Comparison of ENCODE assay signal across 8 cellular contexts in the genomic region with DNA sequence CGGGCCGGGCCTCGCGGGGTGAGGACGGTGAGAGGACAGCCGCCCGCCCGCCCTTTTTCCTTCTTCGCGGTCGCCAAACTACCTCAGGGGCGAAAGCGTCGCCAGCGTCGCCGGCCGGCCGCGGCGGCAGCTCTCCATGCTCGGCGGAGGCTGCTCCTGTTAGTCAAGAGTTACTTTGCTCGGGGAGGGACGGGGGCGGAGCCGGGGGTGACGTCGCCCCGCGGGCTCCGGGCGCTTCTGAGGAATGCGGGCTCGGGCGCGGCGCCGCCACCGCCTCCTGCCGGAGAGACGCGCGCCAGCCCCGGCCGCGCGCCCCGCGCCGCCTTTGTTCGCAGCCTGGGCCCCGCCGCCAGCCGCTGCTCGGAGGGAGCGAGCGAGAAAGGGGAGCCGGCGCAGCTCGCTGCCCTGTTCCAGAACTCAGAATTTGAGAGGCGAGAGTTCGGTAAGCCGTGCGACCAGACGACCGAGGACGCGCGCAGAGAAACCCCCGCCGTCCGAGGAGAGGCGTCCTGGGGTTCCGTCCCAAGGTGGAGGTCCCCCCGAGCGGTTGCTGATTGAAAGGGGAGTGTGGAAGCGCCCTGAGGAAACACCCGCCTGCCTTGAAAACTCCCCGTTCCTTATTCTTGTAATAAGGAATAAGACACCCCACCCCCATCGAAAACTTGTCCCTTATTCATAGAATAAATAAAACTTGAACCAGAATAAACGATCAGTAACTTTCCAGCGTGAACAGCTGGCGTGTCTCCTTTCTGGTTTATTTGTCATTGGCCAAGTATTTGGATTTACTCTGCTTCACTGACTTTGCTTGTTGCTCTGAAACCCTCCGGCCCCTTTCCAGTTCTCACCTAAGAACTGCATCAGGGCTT. TPM values are rescaled to one million over a fixed set of nuclear protein-coding genes. Genes with fewer than 3 reads are reported as not detected.
DNase-seq lines count a peak whose midpoint lies in the region; ATAC-seq and TF ChIP-seq lines count a peak whose summit lies in the region.

A gene (minus strand): TSS at position 164 of the 866 bp plus-strand sequence. CDS start 241 bp downstream, outside the sequence.

- peaks cover 25% of the 10 kb centered on the region for H3F3A ChIP-seq in PC-9 (ENCODE audit: insufficient read depth, low read depth)

- POLR2A ChIA-PET in CD8-positive, alpha-beta memory T cell (lab: Charles Lee) = interaction anchor here (0.6 kb wide), 1 partner anchor 19 kb away, joined by 3 read pairs; no protein-coding TSS in a partner anchor
- POLR2A ChIA-PET in PC-9 (lab: Charles Lee; ENCODE audit: unreplicated experiment) = interaction anchor here (0.5 to 1.1 kb wide), 12 partner anchors 9 to 1070 kb away, joined by 3 to 23 read pairs (median 4); no protein-coding TSS in a partner anchor

- H3K9me2 ChIP-seq in PC-9 (ENCODE audit: insufficient read depth) = no peaks in the 10 kb centered on the region

- no peaks in the 10 kb centered on the region for H3K9me3 ChIP-seq in CD8-positive, alpha-beta memory T cell (ENCODE audit: low read length)
- no peaks in the 10 kb centered on the region for H3K9me3 ChIP-seq in PC-9 (ENCODE audit: insufficient read depth, low read depth)

- H3K27me3 ChIP-seq in CD8-positive, alpha-beta memory T cell (ENCODE audit: insufficient read depth, low read length, poor library complexity, severe bottlenecking) = peaks cover 47% of the 10 kb centered on the region
- no peaks in the 10 kb centered on the region for H3K27me3 ChIP-seq in PC-9 (ENCODE audit: insufficient read depth, low read depth)

- H3K27ac ChIP-seq in CD8-positive, alpha-beta memory T cell (ENCODE audit: low read depth, low read length) = no peak within 1 kb of the TSS
- H3K27ac ChIP-seq in PC-9 = peak within 1 kb of the TSS; percentile 91

- peaks cover 44% of the 10 kb centered on the region for H3K79me2 ChIP-seq in PC-9 (ENCODE audit: low read depth)

- H3K4me3 Mint-ChIP-seq in CD8-positive, alpha-beta memory T cell = peak within 1 kb of the TSS; percentile 87 to 95 (median 90)
- H3K4me3 Mint-ChIP-seq in natural killer cell treated with Interleukin-12 subunit alpha and Interleukin-12 subunit beta and Interleukin-15 and Interleukin-18, amount 100 ng/mL, for 72 hours = peak within 1 kb of the TSS; percentile 85

- H3K4me3 ChIP-seq in CD8-positive, alpha-beta memory T cell (ENCODE audit: low read length) = peak within 1 kb of the TSS; percentile 81
- H3K4me3 ChIP-seq in PC-9 (peak within 1 kb of the TSS; percentile 81), fibroblast of the aortic adventitia (ENCODE audit: low read depth, low read length) (peak within 1 kb of the TSS; percentile 98)

- BruUV-seq in PC-9 (replicated peaks; lab: Mats Ljungman, UMichigan) = TSS peak; percentile 90

- intact Hi-C loops in PC-9 (cut with micrococcal nuclease; ENCODE audit: unreplicated experiment) = loop anchor here (1.0 to 5.0 kb wide), 7 partner anchors 50 to 972 kb away; no protein-coding TSS in a partner anchor

- peaks cover 0 to 10% (median 0%) of the 10 kb centered on the region in 3 donors for H3K36me3 Mint-ChIP-seq in CD8-positive, alpha-beta memory T cell
- H3K36me3 Mint-ChIP-seq in natural killer cell treated with Interleukin-12 subunit alpha and Interleukin-12 subunit beta and Interleukin-15 and Interleukin-18, amount 100 ng/mL, for 72 hours = no peaks in the 10 kb centered on the region

- H2AFZ ChIP-seq in PC-9 = peak within 1 kb of the TSS; percentile 95

- CTCF ChIA-PET in CD8-positive, alpha-beta memory T cell (lab: Charles Lee) = interaction anchor here (0.7 to 1.4 kb wide), 4 partner anchors 9 to 770 kb away, joined by 3 to 6 read pairs (median 3); no protein-coding TSS in a partner anchor
- CTCF ChIA-PET in PC-9 (lab: Charles Lee) = interaction anchor here (0.6 to 1.0 kb wide), 9 partner anchors 10 to 703 kb away, joined by 3 to 9 read pairs (median 5); no protein-coding TSS in a partner anchor

- H3K9me3 Mint-ChIP-seq in CD8-positive, alpha-beta memory T cell = no peaks in the 10 kb centered on the region
- H3K9me3 Mint-ChIP-seq in natural killer cell treated with Interleukin-12 subunit alpha and Interleukin-12 subunit beta and Interleukin-15 and Interleukin-18, amount 100 ng/mL, for 72 hours = no peaks in the 10 kb centered on the region

- peak; percentile 70 to 89 (median 74) for DNase-seq in CD8-positive, alpha-beta memory T cell
- DNase-seq in PC-9 (peak; percentile 94), fibroblast of the aortic adventitia (ENCODE audit: low read depth) (peak; percentile 88)
- DNase-seq in activated effector memory CD4-positive, alpha-beta T cell treated with anti-CD3 and anti-CD28 coated beads, Interleukin-2, amount 50 U/mL, for 16 hours = peak; percentile 94
- DNase-seq in natural killer cell treated with Interleukin-12 subunit alpha and Interleukin-12 subunit beta and Interleukin-15 and Interleukin-18, amount 100 ng/mL, for 72 hours (ENCODE audit: low spot score) = peak; percentile 77
- DNase-seq in stimulated activated naive CD4-positive, alpha-beta T cell treated with Interleukin-2 at 50 U/mL for 16 hours (lab: John Stamatoyannopoulos, UW) = peak; percentile 86

- H4K20me1 ChIP-seq in PC-9 (ENCODE audit: insufficient read depth) = peaks cover 16% of the 10 kb centered on the region; the same call in 1 of the 2 replicates

- TF ChIP-seq CTCF in PC-9 (conservative IDR thresholded peaks at IDR 0.05) = peak; percentile 24; the same call in 1 of the 2 replicates
- TF ChIP-seq CTCF in fibroblast of the aortic adventitia (IDR thresholded peaks at IDR 0.05; ENCODE audit: insufficient read depth, low read length) = peak; percentile 34

- H3K27ac Mint-ChIP-seq in CD8-positive, alpha-beta memory T cell = peak within 1 kb of the TSS; percentile 28 to 84 (median 70)
- H3K27ac Mint-ChIP-seq in natural killer cell treated with Interleukin-12 subunit alpha and Interleukin-12 subunit beta and Interleukin-15 and Interleukin-18, amount 100 ng/mL, for 72 hours = no peak within 1 kb of the TSS

- H3K36me3 ChIP-seq in CD8-positive, alpha-beta memory T cell (ENCODE audit: insufficient read depth, low read length) = no peaks in the 10 kb centered on the region
- no peaks in the 10 kb centered on the region for H3K36me3 ChIP-seq in PC-9 (ENCODE audit: low read depth)

- peaks cover 18% of the 10 kb centered on the region for H3K4me1 ChIP-seq in CD8-positive, alpha-beta memory T cell (ENCODE audit: insufficient read depth, low read length)
- H3K4me1 ChIP-seq in PC-9 (replicated peaks; ENCODE audit: insufficient read depth) = peaks cover 47% of the 10 kb centered on the region

- peaks cover 38 to 86% of the 10 kb centered on the region in 2 donors for H3K27me3 Mint-ChIP-seq in CD8-positive, alpha-beta memory T cell
- H3K27me3 Mint-ChIP-seq in natural killer cell treated with Interleukin-12 subunit alpha and Interleukin-12 subunit beta and Interleukin-15 and Interleukin-18, amount 100 ng/mL, for 72 hours = peaks cover 39 to 74% of the 10 kb centered on the region in 2 donors

- peaks cover 20 to 25% (median 21%) of the 10 kb centered on the region in 3 donors for H3K4me1 Mint-ChIP-seq in CD8-positive, alpha-beta memory T cell
- peaks cover 6 to 13% of the 10 kb centered on the region in 2 donors for H3K4me1 Mint-ChIP-seq in natural killer cell treated with Interleukin-12 subunit alpha and Interleukin-12 subunit beta and Interleukin-15 and Interleukin-18, amount 100 ng/mL, for 72 hours (ENCODE audit: low read depth in 2 of 2)

- H3K4me2 ChIP-seq in PC-9 = peak within 1 kb of the TSS; percentile 92

- ATAC-seq in GM19395 (IDR thresholded peaks at IDR 0.05; ENCODE audit: unreplicated experiment) (peak; percentile 86), HG03521 (IDR thresholded peaks at IDR 0.05; ENCODE audit: unreplicated experiment) (peak; percentile 93)
- ATAC-seq in natural killer cell treated with Interleukin-12 subunit alpha and Interleukin-12 subunit beta and Interleukin-15 and Interleukin-18, amount 100 ng/mL, for 72 hours = peak; percentile 95 to 96

RNA-seq across cellular contexts. Expression of the gene that starts here (rescaled TPM):
- 10 to 100 TPM; 21.3 to 23.0 TPM for total RNA-seq in CD8-positive, alpha-beta memory T cell
- polyA plus RNA-seq in CD8-positive, alpha-beta memory T cell = 0.74 TPM
- total RNA-seq in PC-9 (2021) (82.5 and 89.3 TPM in 2 replicates), fibroblast of the aortic adventitia (ENCODE audit: low replicate concordance) (27.1 and 70.2 TPM in 2 replicates)
- total RNA-seq in natural killer cell treated with Interleukin-12 subunit alpha and Interleukin-12 subunit beta and Interleukin-15 and Interleukin-18, amount 100 ng/mL, for 72 hours = 10 to 100 TPM in 1 of 2 donors, under 1 TPM in 1; 0.59 to 13.8 TPM

Comparison
In these comparisons a context has a peak if more than half of its experiments do, and no peak if none do; other contexts are left out.
1. H3K27ac Mint-ChIP-seq: peak in CD8-positive, alpha-beta memory T cell (8 of 8); none in natural killer cell treated with Interleukin-12 subunit alpha and Interleukin-12 subunit beta and Interleukin-15 and Interleukin-18, amount 100 ng/mL, for 72 hours (0 of 2).
2. Peak in every context shown above with its lines, with median percentiles within 50 percentile points of each other: DNase-seq, H3K4me3 ChIP-seq and ATAC-seq.